ENCODE assay signal across 1 cellular context in the genomic region with DNA sequence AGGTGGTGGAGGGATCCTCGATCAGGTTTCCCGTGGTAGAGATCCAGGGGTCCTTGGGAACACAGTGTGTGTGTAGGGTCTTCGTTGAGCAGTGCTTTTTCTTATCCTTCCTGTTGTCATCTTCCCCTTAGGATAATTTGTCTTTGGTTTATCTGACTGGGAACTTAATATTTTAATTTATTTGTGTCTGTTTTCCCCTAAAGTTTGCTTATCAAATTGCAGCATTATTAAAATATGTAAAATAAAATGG.
TF ChIP-seq lines count a peak whose summit lies in the region.

No MANE protein-coding gene starts in this region.

TF ChIP-seq in K562, 482 proteins besides CTCF, POLR2A, EP300 and RAD21 (continued from another document):
- TF ChIP-seq ZNF318 (IDR thresholded peaks at IDR 0.05; ENCODE audit: borderline replicate concordance in 1 of 2, low read depth in 1 of 2): 0 out of 4 replicates have a peak, but pooled peaks of 1 of the 2 experiments have one; percentile 21
- no peak for TF ChIP-seq TEAD2 (tag; IDR thresholded peaks at IDR 0.05)
- peak in 1 of 2 experiments; percentile 20; a peak in 2 of 4 replicates for TF ChIP-seq ARNT (IDR thresholded peaks at IDR 0.05)
- TF ChIP-seq ZNF175 (CRISPR knock-in tag; IDR thresholded peaks at IDR 0.05; ENCODE audit: low read depth): 0 out of 2 replicates have a peak, but pooled peaks have one; percentile 37
- no peak for TF ChIP-seq ZNF224 (CRISPR knock-in tag; IDR thresholded peaks at IDR 0.05)
- TF ChIP-seq NR4A1 (CRISPR knock-in tag; IDR thresholded peaks at IDR 0.05): no peak
- TF ChIP-seq NR4A1 (tag; IDR thresholded peaks at IDR 0.05): no peak
- no peak for TF ChIP-seq NCOA6 (IDR thresholded peaks at IDR 0.05)
- 0 out of 4 replicates have a peak, but pooled peaks of 1 of the 2 experiments have one; percentile 0 for TF ChIP-seq TBL1XR1 (IDR thresholded peaks at IDR 0.05; ENCODE audit: low read length in 2 of 2)
- no peak for TF ChIP-seq XRCC5 (IDR thresholded peaks at IDR 0.05; ENCODE audit: low read depth, low read length)
